In the genomic region with DNA sequence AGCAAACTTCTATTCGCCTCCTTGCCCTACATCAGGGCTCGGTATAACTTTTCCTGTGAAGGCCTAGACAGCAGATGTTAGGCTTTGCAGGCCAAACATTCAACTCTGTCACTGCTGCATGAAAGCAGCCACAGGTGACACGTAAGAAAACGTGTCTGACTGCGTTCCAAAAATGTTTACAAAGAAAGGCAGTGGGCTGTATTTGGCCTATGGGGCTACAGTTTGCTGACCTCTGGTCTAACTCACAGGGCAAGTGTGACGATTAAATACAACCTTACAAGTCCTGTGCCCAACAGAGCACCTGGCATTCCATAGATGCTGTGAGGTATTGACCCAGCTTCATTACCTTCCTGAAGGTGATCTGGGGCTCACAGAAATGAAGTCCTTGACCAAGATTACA, we compare ENCODE assay signal across 31 cellular contexts.
"Had no signal": no experiment of that assay in that cellular context is flagged by ENCODE, and none has a peak within 500 bp of the region (broad histone marks: within the 10 kb centered on the region; RNA-seq: fewer than 3 reads in every experiment).

No MANE protein-coding gene starts in this region.

- H3K4me1 Mint-ChIP-seq: activated CD4-positive, alpha-beta T cell treated with anti-CD3 and anti-CD28 coated beads for 36 hours; activated CD4-positive, alpha-beta T cell treated with anti-CD3 and anti-CD28 coated beads, Interleukin-2, amount 10 ng/mL, durations not matched to agents 24 days and 14 days; activated naive CD4-positive, alpha-beta T cell treated with anti-CD3 and anti-CD28 coated beads, Interleukin-2, amount 50 U/mL, for 24 hours; activated naive CD8-positive, alpha-beta T cell treated with anti-CD3 and anti-CD28 coated beads for 36 hours; activated naive CD8-positive, alpha-beta T cell treated with anti-CD3 and anti-CD28 coated beads, Interleukin-2, amount 50 U/mL, for 24 hours; activated T-helper 17 cell treated with anti-CD3 and anti-CD28 coated beads, Interleukin-2, amount 50 U/mL, for 72 hours; central memory CD8-positive, alpha-beta T cell had no signal

- H3K27ac ChIP-seq: adrenal gland, cardiac muscle cell, esophagus squamous epithelium had no signal

- H3K9me3 Mint-ChIP-seq: activated CD4-positive, alpha-beta memory T cell treated with anti-CD3 and anti-CD28 coated beads, Interleukin-2, amount 10 ng/mL, durations not matched to agents 7 days and 5 days; activated CD4-positive, alpha-beta T cell treated with anti-CD3 and anti-CD28 coated beads, Interleukin-2, amount 10 ng/mL, durations not matched to agents 24 days and 14 days; activated naive CD4-positive, alpha-beta T cell treated with anti-CD3 and anti-CD28 coated beads for 36 hours; activated naive CD4-positive, alpha-beta T cell treated with anti-CD3 and anti-CD28 coated beads, Interleukin-2, amount 50 U/mL, for 24 hours; activated naive CD8-positive, alpha-beta T cell treated with anti-CD3 and anti-CD28 coated beads for 36 hours; activated naive CD8-positive, alpha-beta T cell treated with anti-CD3 and anti-CD28 coated beads, Interleukin-2, amount 50 U/mL, for 24 hours; activated T-cell treated with anti-CD3 and anti-CD28 coated beads, Interleukin-2, amount 50 U/mL, for 24 hours; activated T-helper 17 cell treated with anti-CD3 and anti-CD28 coated beads, Interleukin-2, amount 50 U/mL, for 72 hours; brain; central memory CD8-positive, alpha-beta T cell; dendritic cell treated with granulocyte-macrophage colony-stimulating factor and Interleukin-4, amounts not matched to agents 40 ng/mL and 50 ng/mL, for 4 days; effector memory CD8-positive, alpha-beta T cell had no signal

- H3K4me3 ChIP-seq: adrenal gland, ascending aorta, breast epithelium, cardiac muscle cell, coronary artery, esophagus squamous epithelium, gastroesophageal sphincter had no signal

- H3K9me3 ChIP-seq: adrenal gland, ascending aorta, breast epithelium, esophagus squamous epithelium, gastroesophageal sphincter had no signal

- ATAC-seq: activated CD4-positive, alpha-beta T cell treated with anti-CD3 and anti-CD28 coated beads for 36 hours; activated naive CD8-positive, alpha-beta T cell treated with anti-CD3 and anti-CD28 coated beads, Interleukin-2, amount 50 U/mL, for 24 hours; activated T-helper 17 cell treated with anti-CD3 and anti-CD28 coated beads, Interleukin-2, amount 50 U/mL, for 72 hours; effector memory CD8-positive, alpha-beta T cell; gastroesophageal sphincter had no signal

- H3K27me3 Mint-ChIP-seq: activated CD4-positive, alpha-beta memory T cell treated with anti-CD3 and anti-CD28 coated beads, Interleukin-2, amount 10 ng/mL, durations not matched to agents 7 days and 5 days; activated CD4-positive, alpha-beta T cell treated with anti-CD3 and anti-CD28 coated beads for 36 hours; activated CD4-positive, alpha-beta T cell treated with anti-CD3 and anti-CD28 coated beads, Interleukin-2, amount 10 ng/mL, durations not matched to agents 24 days and 14 days; activated naive CD4-positive, alpha-beta T cell treated with anti-CD3 and anti-CD28 coated beads, Interleukin-2, amount 50 U/mL, for 24 hours; activated naive CD8-positive, alpha-beta T cell treated with anti-CD3 and anti-CD28 coated beads for 36 hours; activated naive CD8-positive, alpha-beta T cell treated with anti-CD3 and anti-CD28 coated beads, Interleukin-2, amount 50 U/mL, for 24 hours; activated T-cell treated with anti-CD3 and anti-CD28 coated beads, Interleukin-2, amount 50 U/mL, for 24 hours; activated T-helper 17 cell treated with anti-CD3 and anti-CD28 coated beads, Interleukin-2, amount 50 U/mL, for 72 hours; brain; central memory CD8-positive, alpha-beta T cell; dendritic cell treated with granulocyte-macrophage colony-stimulating factor and Interleukin-4, amounts not matched to agents 40 ng/mL and 50 ng/mL, for 4 days; effector memory CD8-positive, alpha-beta T cell had no signal

- H3K27me3 ChIP-seq: adrenal gland, ascending aorta, breast epithelium, cardiac muscle cell, esophagus squamous epithelium, gastroesophageal sphincter had no signal

- H3K27ac Mint-ChIP-seq: activated CD4-positive, alpha-beta memory T cell treated with anti-CD3 and anti-CD28 coated beads, Interleukin-2, amount 10 ng/mL, durations not matched to agents 7 days and 5 days; activated CD4-positive, alpha-beta T cell treated with anti-CD3 and anti-CD28 coated beads for 36 hours; activated CD4-positive, alpha-beta T cell treated with anti-CD3 and anti-CD28 coated beads, Interleukin-2, amount 10 ng/mL, durations not matched to agents 24 days and 14 days; activated naive CD4-positive, alpha-beta T cell treated with anti-CD3 and anti-CD28 coated beads for 36 hours; activated naive CD4-positive, alpha-beta T cell treated with anti-CD3 and anti-CD28 coated beads, Interleukin-2, amount 50 U/mL, for 24 hours; activated naive CD8-positive, alpha-beta T cell treated with anti-CD3 and anti-CD28 coated beads for 36 hours; activated naive CD8-positive, alpha-beta T cell treated with anti-CD3 and anti-CD28 coated beads, Interleukin-2, amount 50 U/mL, for 24 hours; activated T-cell treated with anti-CD3 and anti-CD28 coated beads, Interleukin-2, amount 50 U/mL, for 24 hours; activated T-helper 17 cell treated with anti-CD3 and anti-CD28 coated beads, Interleukin-2, amount 50 U/mL, for 72 hours; dendritic cell treated with granulocyte-macrophage colony-stimulating factor and Interleukin-4, amounts not matched to agents 40 ng/mL and 50 ng/mL, for 4 days; effector memory CD8-positive, alpha-beta T cell had no signal

- H3K4me3 Mint-ChIP-seq: activated CD4-positive, alpha-beta memory T cell treated with anti-CD3 and anti-CD28 coated beads, Interleukin-2, amount 10 ng/mL, durations not matched to agents 7 days and 5 days; activated CD4-positive, alpha-beta T cell treated with anti-CD3 and anti-CD28 coated beads for 36 hours; activated CD4-positive, alpha-beta T cell treated with anti-CD3 and anti-CD28 coated beads, Interleukin-2, amount 10 ng/mL, durations not matched to agents 24 days and 14 days; activated naive CD4-positive, alpha-beta T cell treated with anti-CD3 and anti-CD28 coated beads for 36 hours; activated naive CD4-positive, alpha-beta T cell treated with anti-CD3 and anti-CD28 coated beads, Interleukin-2, amount 50 U/mL, for 24 hours; activated naive CD8-positive, alpha-beta T cell treated with anti-CD3 and anti-CD28 coated beads for 36 hours; activated naive CD8-positive, alpha-beta T cell treated with anti-CD3 and anti-CD28 coated beads, Interleukin-2, amount 50 U/mL, for 24 hours; activated T-cell treated with anti-CD3 and anti-CD28 coated beads, Interleukin-2, amount 50 U/mL, for 24 hours; activated T-helper 17 cell treated with anti-CD3 and anti-CD28 coated beads, Interleukin-2, amount 50 U/mL, for 72 hours; brain; central memory CD8-positive, alpha-beta T cell; dendritic cell treated with granulocyte-macrophage colony-stimulating factor and Interleukin-4, amounts not matched to agents 40 ng/mL and 50 ng/mL, for 4 days; effector memory CD8-positive, alpha-beta T cell had no signal

- DNase-seq: activated CD4-positive, alpha-beta memory T cell treated with anti-CD3 and anti-CD28 coated beads, Interleukin-2, amount 10 ng/mL, durations not matched to agents 7 days and 5 days; activated CD4-positive, alpha-beta T cell treated with anti-CD3 and anti-CD28 coated beads for 36 hours; activated CD4-positive, alpha-beta T cell treated with anti-CD3 and anti-CD28 coated beads, Interleukin-2, amount 10 ng/mL, durations not matched to agents 24 days and 14 days; activated CD4-positive, alpha-beta T cell treated with anti-CD3 and anti-CD28 coated beads, Interleukin-2, amount 50 U/mL, for 4 hours; activated CD4-positive, CD25-positive, alpha-beta regulatory T cell; activated CD4-positive, CD25-positive, alpha-beta regulatory T cell treated with anti-CD3 and anti-CD28 coated beads, Interleukin-2, amount 50 U/mL, for 72 hours; activated CD8-positive, alpha-beta memory T cell treated with anti-CD3 and anti-CD28 coated beads, Interleukin-2, amount 50 U/mL, for 48 hours; activated effector memory CD4-positive, alpha-beta T cell treated with anti-CD3 and anti-CD28 coated beads, Interleukin-2, amount 50 U/mL, for 16 hours; activated naive CD4-positive, alpha-beta T cell treated with anti-CD3 and anti-CD28 coated beads for 36 hours; activated naive CD8-positive, alpha-beta T cell treated with anti-CD3 and anti-CD28 coated beads for 36 hours; activated naive CD8-positive, alpha-beta T cell treated with anti-CD3 and anti-CD28 coated beads, Interleukin-2, amount 50 U/mL, for 24 hours; activated T-cell treated with anti-CD3 and anti-CD28 coated beads for 4 hours; activated T-cell treated with anti-CD3 and anti-CD28 coated beads, Interleukin-2, amount 50 U/mL, for 24 hours; adrenal gland; amygdala; effector CD4-positive, alpha-beta T cell; effector memory CD8-positive, alpha-beta T cell; erythroblast; esophagus squamous epithelium; foreskin melanocyte; T-helper 2 cell had no signal
